Comparison of ENCODE assay signal across 8 cellular contexts in the genomic region with DNA sequence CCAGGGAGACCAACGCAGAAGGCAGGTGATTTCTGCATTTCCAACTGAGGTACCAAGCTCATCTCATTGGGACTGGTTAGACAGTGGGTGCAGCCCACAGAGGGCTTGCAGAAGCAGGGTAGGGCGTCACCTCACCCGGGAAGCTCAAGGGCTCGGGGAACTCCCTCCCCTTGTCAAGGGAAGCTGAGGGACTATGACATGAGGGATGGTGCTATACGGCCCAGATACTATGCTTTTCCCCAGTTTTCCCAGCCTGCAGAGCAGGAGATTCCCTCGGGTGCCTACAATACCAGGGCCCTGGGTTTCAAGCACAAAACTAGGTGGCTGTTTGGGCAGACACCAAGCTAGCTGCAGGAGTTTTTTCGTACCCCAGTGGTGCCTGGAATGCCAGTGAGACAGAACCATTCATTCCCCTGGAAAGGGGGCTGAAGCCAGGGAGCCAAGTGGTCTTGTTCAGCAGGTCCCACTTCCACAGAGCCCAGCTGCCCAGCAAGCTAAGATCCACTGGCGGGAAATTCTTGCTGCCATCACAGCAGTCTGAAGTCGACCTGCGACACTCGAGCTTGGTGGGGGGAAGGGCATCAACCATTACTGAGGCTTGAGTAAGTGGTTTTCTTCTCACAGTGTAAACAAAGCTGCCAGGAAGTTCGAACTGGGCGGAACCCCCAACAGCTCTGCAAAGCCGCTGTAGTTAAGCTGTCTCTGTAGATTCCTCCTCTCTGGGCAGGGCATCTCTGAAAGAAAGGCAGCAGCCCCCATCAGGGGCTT.
A peak's percentile ranks its signal among the peaks of the same experiment; 100 is the strongest.
DNase-seq lines count a peak whose midpoint lies in the region; ATAC-seq lines count a peak whose summit lies in the region.
"Not testable (repeated sequence)": the region's sequence is repeated elsewhere in the genome, so short reads cannot be mapped to it uniquely, and the experiment has no call there.

No MANE protein-coding gene starts in this region.

- DNase-seq in H4 (ENCODE audit: low spot score) (peak; percentile 77), NCI-H69 (lab: John Stamatoyannopoulos, UW) (peak; percentile 55), ecto neural progenitor cell (ENCODE audit: low spot score) (peak; percentile 45), islet precursor cell (peak; percentile 72), renal cortical epithelial cell (ENCODE audit: low read depth) (peak; percentile 23), ureter (ENCODE audit: low spot score) (peak; percentile 52)
- peak; percentile 18 for DNase-seq in activated CD4-positive, alpha-beta T cell treated with anti-CD3 and anti-CD28 coated beads for 36 hours
- peak; percentile 15 for DNase-seq in activated T-helper 2 cell treated with anti-CD3 and anti-CD28 coated beads, Interferon-gamma antibody, Interleukin-2, Interleukin-4, amounts not matched to agents 10 μg/mL and 5 μg/mL and 100 μg/mL, durations not matched to agents 14 hours and 24 hours and 36 hours (ENCODE audit: low spot score)

- H3K4me1 Mint-ChIP-seq in activated CD4-positive, alpha-beta T cell treated with anti-CD3 and anti-CD28 coated beads for 36 hours: peaks cover 29% of the 10 kb centered on the region
- peaks cover 10% of the 10 kb centered on the region for H3K4me1 Mint-ChIP-seq in activated T-helper 2 cell treated with anti-CD3 and anti-CD28 coated beads, Interferon-gamma antibody, Interleukin-2, Interleukin-4, amounts not matched to agents 10 μg/mL and 5 μg/mL and 100 μg/mL, durations not matched to agents 14 hours and 24 hours and 36 hours (ENCODE audit: low read depth)

- peaks cover 15% of the 10 kb centered on the region for H3K36me3 Mint-ChIP-seq in activated CD4-positive, alpha-beta T cell treated with anti-CD3 and anti-CD28 coated beads for 36 hours (ENCODE audit: low read depth)
- H3K36me3 Mint-ChIP-seq in activated T-helper 2 cell treated with anti-CD3 and anti-CD28 coated beads, Interferon-gamma antibody, Interleukin-2, Interleukin-4, amounts not matched to agents 10 μg/mL and 5 μg/mL and 100 μg/mL, durations not matched to agents 14 hours and 24 hours and 36 hours (ENCODE audit: low read depth): not testable (repeated sequence)

- intact Hi-C loops in activated CD4-positive, alpha-beta T cell treated with anti-CD3 and anti-CD28 coated beads for 36 hours (cut with DNase I, micrococcal nuclease); activated T-helper 2 cell treated with anti-CD3 and anti-CD28 coated beads, Interferon-gamma antibody, Interleukin-2, Interleukin-4, amounts not matched to agents 10 μg/mL and 5 μg/mL and 100 μg/mL, durations not matched to agents 14 hours and 24 hours and 36 hours (cut with micrococcal nuclease): not testable (repeated sequence)

- H3K4me3 Mint-ChIP-seq in activated CD4-positive, alpha-beta T cell treated with anti-CD3 and anti-CD28 coated beads for 36 hours; activated T-helper 2 cell treated with anti-CD3 and anti-CD28 coated beads, Interferon-gamma antibody, Interleukin-2, Interleukin-4, amounts not matched to agents 10 μg/mL and 5 μg/mL and 100 μg/mL, durations not matched to agents 14 hours and 24 hours and 36 hours (ENCODE audit: low read depth): not testable (repeated sequence)

- CTCF ChIA-PET in activated CD4-positive, alpha-beta T cell treated with anti-CD3 and anti-CD28 coated beads for 36 hours (lab: Charles Lee): not testable (repeated sequence)

- H3K27ac Mint-ChIP-seq in activated CD4-positive, alpha-beta T cell treated with anti-CD3 and anti-CD28 coated beads for 36 hours; activated T-helper 2 cell treated with anti-CD3 and anti-CD28 coated beads, Interferon-gamma antibody, Interleukin-2, Interleukin-4, amounts not matched to agents 10 μg/mL and 5 μg/mL and 100 μg/mL, durations not matched to agents 14 hours and 24 hours and 36 hours: not testable (repeated sequence)

- peaks cover 32% of the 10 kb centered on the region for H3K9me3 Mint-ChIP-seq in activated CD4-positive, alpha-beta T cell treated with anti-CD3 and anti-CD28 coated beads for 36 hours (ENCODE audit: low read depth)
- H3K9me3 Mint-ChIP-seq in activated T-helper 2 cell treated with anti-CD3 and anti-CD28 coated beads, Interferon-gamma antibody, Interleukin-2, Interleukin-4, amounts not matched to agents 10 μg/mL and 5 μg/mL and 100 μg/mL, durations not matched to agents 14 hours and 24 hours and 36 hours: peaks cover 18% of the 10 kb centered on the region

- not testable (repeated sequence) for H3K27me3 Mint-ChIP-seq in activated CD4-positive, alpha-beta T cell treated with anti-CD3 and anti-CD28 coated beads for 36 hours; activated T-helper 2 cell treated with anti-CD3 and anti-CD28 coated beads, Interferon-gamma antibody, Interleukin-2, Interleukin-4, amounts not matched to agents 10 μg/mL and 5 μg/mL and 100 μg/mL, durations not matched to agents 14 hours and 24 hours and 36 hours (ENCODE audit: low read depth)

- ATAC-seq in activated CD4-positive, alpha-beta T cell treated with anti-CD3 and anti-CD28 coated beads for 36 hours: not testable (repeated sequence)

- POLR2A ChIA-PET in activated CD4-positive, alpha-beta T cell treated with anti-CD3 and anti-CD28 coated beads for 36 hours (lab: Charles Lee): not testable (repeated sequence)

Comparison
In these comparisons a context has a peak if more than half of its experiments do, and no peak if none do; other contexts are left out.
1. DNase-seq: peak in every context shown above with its lines; median percentile 77 in H4; 72 in islet precursor cell; 55 in NCI-H69; 52 in ureter; 45 in ecto neural progenitor cell; 23 in renal cortical epithelial cell; 18 in activated CD4-positive, alpha-beta T cell treated with anti-CD3 and anti-CD28 coated beads for 36 hours; 15 in activated T-helper 2 cell treated with anti-CD3 and anti-CD28 coated beads, Interferon-gamma antibody, Interleukin-2, Interleukin-4, amounts not matched to agents 10 μg/mL and 5 μg/mL and 100 μg/mL, durations not matched to agents 14 hours and 24 hours and 36 hours.